Comparison of ENCODE assay signal across 9 cellular contexts in genomic region chr17:16442594-16443389, GRCh38. TPM values are rescaled to one million over a fixed set of nuclear protein-coding genes. Genes with fewer than 3 reads are reported as not detected.
DNase-seq lines count a peak whose midpoint lies in the region; ATAC-seq lines count a peak whose summit lies in the region.
"Had no signal": no experiment of that assay in that cellular context is flagged by ENCODE, and none has a peak within 500 bp of the region (broad histone marks: within the 10 kb centered on the region; RNA-seq: fewer than 3 reads in every experiment).

No MANE protein-coding gene starts in this region.

- peak overlapping the region; percentile 99 for H3K27ac Mint-ChIP-seq in activated T-helper 17 cell treated with anti-CD3 and anti-CD28 coated beads, Interleukin-2, amount 50 U/mL, for 72 hours
- H3K27ac Mint-ChIP-seq in natural killer cell treated with Interleukin-12 subunit alpha and Interleukin-12 subunit beta and Interleukin-15 and Interleukin-18, amount 100 ng/mL, for 72 hours, result peak overlapping the region; percentile 80 to 97
- H3K27ac Mint-ChIP-seq: memory B cell had no signal

- H3K4me2 ChIP-seq in Karpas-422 (ENCODE audit: low read depth, low read length, poor library complexity, severe bottlenecking), result peak overlapping the region; percentile 94

- peaks cover 33% of the 10 kb centered on the region for H3K4me1 ChIP-seq in Karpas-422 (ENCODE audit: low read length)

- peaks cover 42% of the 10 kb centered on the region for H3K36me3 ChIP-seq in Karpas-422 (ENCODE audit: insufficient read depth, low read length)

- H3K9me3 ChIP-seq in Karpas-422 (ENCODE audit: low read length), result no peaks in the 10 kb centered on the region

- H4K20me1 ChIP-seq in Karpas-422 (ENCODE audit: insufficient read depth, low read depth, low read length), result peaks cover 11% of the 10 kb centered on the region; the same call in 1 of the 2 replicates

- peaks cover 91% of the 10 kb centered on the region for H3K36me3 Mint-ChIP-seq in activated T-helper 17 cell treated with anti-CD3 and anti-CD28 coated beads, Interleukin-2, amount 50 U/mL, for 72 hours (ENCODE audit: low read depth)
- peaks cover 29% of the 10 kb centered on the region for H3K36me3 Mint-ChIP-seq in natural killer cell treated with Interleukin-12 subunit alpha and Interleukin-12 subunit beta and Interleukin-15 and Interleukin-18, amount 100 ng/mL, for 72 hours

- H3K27ac ChIP-seq in Karpas-422 (ENCODE audit: low read length) (0 out of 2 replicates have a peak overlapping the region, but pooled peaks have one; percentile 45), caudate nucleus (ENCODE audit: low read depth, low read length) (no peak overlapping the region)

- no peaks in the 10 kb centered on the region for H3K9me2 ChIP-seq in Karpas-422 (replicated peaks; ENCODE audit: insufficient read depth, low read length)

- H2AFZ ChIP-seq in Karpas-422 (ENCODE audit: low read length), result no peak overlapping the region

- no peaks in the 10 kb centered on the region for H3K27me3 ChIP-seq in Karpas-422 (ENCODE audit: low read length)

- no peak for ATAC-seq in activated T-helper 17 cell treated with anti-CD3 and anti-CD28 coated beads, Interleukin-2, amount 50 U/mL, for 72 hours (replicated peaks)
- no peak for ATAC-seq in natural killer cell treated with Interleukin-12 subunit alpha and Interleukin-12 subunit beta and Interleukin-15 and Interleukin-18, amount 100 ng/mL, for 72 hours
- no peak for ATAC-seq in GM21529 (IDR thresholded peaks at IDR 0.05; ENCODE audit: unreplicated experiment)
- ATAC-seq in GM21576 (IDR thresholded peaks at IDR 0.05; ENCODE audit: unreplicated experiment), result no peak

- peak overlapping the region; percentile 11; the same call in 1 of the 2 replicates for H3K9ac ChIP-seq in Karpas-422 (ENCODE audit: low read length)

- peak overlapping the region; percentile 82 for H3K4me3 Mint-ChIP-seq in activated T-helper 17 cell treated with anti-CD3 and anti-CD28 coated beads, Interleukin-2, amount 50 U/mL, for 72 hours
- peak overlapping the region; percentile 94 for H3K4me3 Mint-ChIP-seq in natural killer cell treated with Interleukin-12 subunit alpha and Interleukin-12 subunit beta and Interleukin-15 and Interleukin-18, amount 100 ng/mL, for 72 hours
- H3K4me3 Mint-ChIP-seq: memory B cell had no signal

- H3K9me3 Mint-ChIP-seq in activated T-helper 17 cell treated with anti-CD3 and anti-CD28 coated beads, Interleukin-2, amount 50 U/mL, for 72 hours, result no peaks in the 10 kb centered on the region
- no peaks in the 10 kb centered on the region for H3K9me3 Mint-ChIP-seq in natural killer cell treated with Interleukin-12 subunit alpha and Interleukin-12 subunit beta and Interleukin-15 and Interleukin-18, amount 100 ng/mL, for 72 hours
- H3K9me3 Mint-ChIP-seq: memory B cell had no signal

- DNase-seq in ELR (ENCODE audit: low read depth) (peak; percentile 58), Karpas-422 (peak; percentile 61), caudate nucleus (lab: John Stamatoyannopoulos, UW) (no peak)
- DNase-seq in natural killer cell treated with Interleukin-12 subunit alpha and Interleukin-12 subunit beta and Interleukin-15 and Interleukin-18, amount 100 ng/mL, for 72 hours (ENCODE audit: low spot score), result no peak
- DNase-seq: SHP77 treated with DMSO at 0.1 percent for 48 hours had no signal

- H3K27me3 Mint-ChIP-seq in activated T-helper 17 cell treated with anti-CD3 and anti-CD28 coated beads, Interleukin-2, amount 50 U/mL, for 72 hours, result no peaks in the 10 kb centered on the region
- H3K27me3 Mint-ChIP-seq in natural killer cell treated with Interleukin-12 subunit alpha and Interleukin-12 subunit beta and Interleukin-15 and Interleukin-18, amount 100 ng/mL, for 72 hours, result no peaks in the 10 kb centered on the region
- H3K27me3 Mint-ChIP-seq: memory B cell had no signal

- peaks cover 24% of the 10 kb centered on the region for H3K4me1 Mint-ChIP-seq in activated T-helper 17 cell treated with anti-CD3 and anti-CD28 coated beads, Interleukin-2, amount 50 U/mL, for 72 hours
- H3K4me1 Mint-ChIP-seq in natural killer cell treated with Interleukin-12 subunit alpha and Interleukin-12 subunit beta and Interleukin-15 and Interleukin-18, amount 100 ng/mL, for 72 hours (ENCODE audit: low read depth in 2 of 2), result peaks cover 44 to 51% of the 10 kb centered on the region in 2 donors

- H3K79me2 ChIP-seq in Karpas-422 (ENCODE audit: low read length), result peaks cover 34% of the 10 kb centered on the region

- H3K4me3 ChIP-seq in Karpas-422 (ENCODE audit: low read length), result no peak overlapping the region

RNA-seq across cellular contexts. Expression of gene TRPV2, which starts 27.4 kb away (rescaled TPM):
- total RNA-seq in Karpas-422 (2014; rRNA removed; shearing (Covaris generic); ENCODE audit: low replicate concordance), result 14.2 and 30.1 TPM in 2 replicates
- total RNA-seq in activated T-helper 17 cell treated with anti-CD3 and anti-CD28 coated beads, Interleukin-2, amount 50 U/mL, for 72 hours, result 10 to 100 TPM; 35.4 to 74.9 TPM
- total RNA-seq in natural killer cell treated with Interleukin-12 subunit alpha and Interleukin-12 subunit beta and Interleukin-15 and Interleukin-18, amount 100 ng/mL, for 72 hours, result 100 to 1,000 TPM in 1 of 2 donors, 10 to 100 TPM in 1; 83.8 to 125 TPM

RNA-seq across cellular contexts. Expression of gene LRRC75A, which starts 49.2 kb away (rescaled TPM):
- total RNA-seq in Karpas-422 (2014; rRNA removed; shearing (Covaris generic); ENCODE audit: low replicate concordance), result 2.4 and 5.2 TPM in 2 replicates
- 1 to 10 TPM in 1 of 2 donors, under 1 TPM in 1; 0.90 to 2.3 TPM for total RNA-seq in activated T-helper 17 cell treated with anti-CD3 and anti-CD28 coated beads, Interleukin-2, amount 50 U/mL, for 72 hours
- total RNA-seq in natural killer cell treated with Interleukin-12 subunit alpha and Interleukin-12 subunit beta and Interleukin-15 and Interleukin-18, amount 100 ng/mL, for 72 hours, result 1 to 10 TPM; 1.9 to 2.6 TPM

Comparison
In these comparisons a context has a peak if more than half of its experiments do, and no peak if none do; other contexts are left out.
1. DNase-seq: peak in ELR (single experiment) and Karpas-422 (single experiment); none in natural killer cell treated with Interleukin-12 subunit alpha and Interleukin-12 subunit beta and Interleukin-15 and Interleukin-18, amount 100 ng/mL, for 72 hours (single experiment) and caudate nucleus (0 of 61).